ENCODE assay signal across 12 cellular contexts in genomic region chr19:2577722-2578335, GRCh38.
A peak's percentile ranks its signal among the peaks of the same experiment; 100 is the strongest.
DNase-seq lines count a peak whose midpoint lies in the region; ATAC-seq, FAIRE-seq and TF ChIP-seq lines count a peak whose summit lies in the region.
"Had no signal": no experiment of that assay in that cellular context is flagged by ENCODE, and none has a peak within 500 bp of the region (broad histone marks: within the 10 kb centered on the region; RNA-seq: fewer than 3 reads in every experiment).

No MANE protein-coding gene starts in this region.

- H3K9me1 ChIP-seq in keratinocyte (ENCODE audit: control insufficient read depth, extremely low read depth, insufficient read depth, low read length): no peaks in the 10 kb centered on the region

- no peak for ATAC-seq in activated T-helper 17 cell treated with anti-CD3 and anti-CD28 coated beads, Interleukin-2, amount 50 U/mL, for 72 hours (replicated peaks)
- no peak for ATAC-seq in sciatic nerve
- ATAC-seq: effector memory CD8-positive, alpha-beta T cell; GM12878 had no signal

- no peaks in the 10 kb centered on the region for H3K27me3 ChIP-seq in keratinocyte (ENCODE audit: control insufficient read depth, extremely low read depth, insufficient read depth, low read length)

- dilution Hi-C loops in keratinocyte (cut with MboI; ENCODE audit: extremely low pct_ligation_motif_present, low sequenced_read_pairs): no loop called here

- H3K9me3 ChIP-seq in keratinocyte (ENCODE audit: control insufficient read depth, low read depth, low read length): peaks cover 2% of the 10 kb centered on the region

- intact Hi-C loops in Calu3 (cut with micrococcal nuclease; ENCODE audit: unreplicated experiment) (loop anchor here (5.0 kb wide), 1 partner anchor 36 kb away; no protein-coding TSS in a partner anchor), sciatic nerve (cut with DNase I) (loop anchor here (2.0 kb wide), 1 partner anchor 103 kb away; no protein-coding TSS in a partner anchor)

- TF ChIP-seq POLR2A in erythroblast (IDR thresholded peaks at IDR 0.05; ENCODE audit: low read length): no peak

- H3K4me1 ChIP-seq in keratinocyte (ENCODE audit: control insufficient read depth, extremely low read depth, insufficient read depth, low read length): peaks cover 18% of the 10 kb centered on the region

- DNase-seq in Calu3 (no peak), keratinocyte (ENCODE audit: low read depth, low spot score) (no peak), sciatic nerve (ENCODE audit: low spot score) (peak; percentile 49), erythroblast (lab: John Stamatoyannopoulos, UW) (no peak), NCI-H82 (lab: John Stamatoyannopoulos, UW) (no peak), endothelial cell (ENCODE audit: low spot score) (no peak), KG1 (lab: John Stamatoyannopoulos, UW) (no peak)
- DNase-seq: activated T-cell treated with anti-CD3 and anti-CD28 coated beads, Interleukin-2, amount 50 U/mL, for 1 hour; effector memory CD8-positive, alpha-beta T cell had no signal

- no peaks in the 10 kb centered on the region for H3K36me3 ChIP-seq in keratinocyte (ENCODE audit: control insufficient read depth in 2 of 2, extremely low read depth in 1 of 2, insufficient read depth in 2 of 2, low read length in 2 of 2)

- FAIRE-seq in keratinocyte (lab: Jason Lieb, UNC): no peak
- FAIRE-seq: GM12878 had no signal

- H3K27ac ChIP-seq in keratinocyte (ENCODE audit: control insufficient read depth, insufficient read depth, low read length): no peak overlapping the region

- peak overlapping the region; percentile 81 for H3K4me2 ChIP-seq in keratinocyte (ENCODE audit: control insufficient read depth, extremely low read depth, insufficient read depth, low read depth, low read length)

- H3K4me3 ChIP-seq in keratinocyte (ENCODE audit: control insufficient read depth in 2 of 3, extremely low read depth in 1 of 3, insufficient read depth in 2 of 3, low read depth in 1 of 3, low read length in 3 of 3): no peak overlapping the region
- H3K4me3 ChIP-seq: GM12878 had no signal

- H3K79me2 ChIP-seq in keratinocyte (ENCODE audit: control insufficient read depth, insufficient read depth, low read length): no peaks in the 10 kb centered on the region

- peak overlapping the region; percentile 6 for H3K9ac ChIP-seq in keratinocyte (ENCODE audit: control insufficient read depth, extremely low read depth, insufficient read depth, low read length)

- CTCF ChIA-PET in Calu3 (lab: Charles Lee): interaction anchor here (0.6 to 3.6 kb wide), 4 partner anchors 24 to 101 kb away, joined by 3 to 61 read pairs (median 8); partner anchors contain the start of gene GADD45B

- peak overlapping the region; percentile 60 for H3K4me3 Mint-ChIP-seq in Calu3 (ENCODE audit: low read depth, unreplicated experiment)
- peak overlapping the region; percentile 9 for H3K4me3 Mint-ChIP-seq in activated T-helper 17 cell treated with anti-CD3 and anti-CD28 coated beads, Interleukin-2, amount 50 U/mL, for 72 hours
- H3K4me3 Mint-ChIP-seq in endothelial cell (ENCODE audit: unreplicated experiment): no peak overlapping the region
- H3K4me3 Mint-ChIP-seq: effector memory CD8-positive, alpha-beta T cell; stimulated activated naive CD8-positive, alpha-beta T cell treated with anti-CD3 and anti-CD28 coated beads, Interleukin-15, Interleukin-2, amounts not matched to agents 100 ng/mL and 50 ng/mL, for 24 hours had no signal

- peaks cover 22% of the 10 kb centered on the region for H3K4me1 Mint-ChIP-seq in Calu3 (ENCODE audit: low read depth, unreplicated experiment)
- no peaks in the 10 kb centered on the region for H3K4me1 Mint-ChIP-seq in activated T-helper 17 cell treated with anti-CD3 and anti-CD28 coated beads, Interleukin-2, amount 50 U/mL, for 72 hours
- peaks cover 2% of the 10 kb centered on the region for H3K4me1 Mint-ChIP-seq in endothelial cell (ENCODE audit: unreplicated experiment)

- H4K20me1 ChIP-seq in keratinocyte (ENCODE audit: control insufficient read depth, extremely low read depth, insufficient read depth, low read length): no peaks in the 10 kb centered on the region

- no peak overlapping the region for H2AFZ ChIP-seq in keratinocyte (ENCODE audit: control insufficient read depth, low read length)

- no TSS peak for BruUV-seq in Calu3 (replicated peaks; lab: Mats Ljungman, UMichigan)

- H3K27me3 Mint-ChIP-seq in Calu3 (ENCODE audit: unreplicated experiment): no peaks in the 10 kb centered on the region
- peaks cover 4% of the 10 kb centered on the region for H3K27me3 Mint-ChIP-seq in activated T-helper 17 cell treated with anti-CD3 and anti-CD28 coated beads, Interleukin-2, amount 50 U/mL, for 72 hours
- H3K27me3 Mint-ChIP-seq in endothelial cell (ENCODE audit: unreplicated experiment): no peaks in the 10 kb centered on the region

- H3K36me3 Mint-ChIP-seq in Calu3 (ENCODE audit: insufficient read depth, unreplicated experiment) (peaks cover 10% of the 10 kb centered on the region), endothelial cell (ENCODE audit: low read depth, unreplicated experiment) (no peaks in the 10 kb centered on the region)
- H3K36me3 Mint-ChIP-seq in activated T-helper 17 cell treated with anti-CD3 and anti-CD28 coated beads, Interleukin-2, amount 50 U/mL, for 72 hours (ENCODE audit: low read depth): no peaks in the 10 kb centered on the region

- TF ChIP-seq CTCF in Calu3 (IDR thresholded peaks at IDR 0.05; ENCODE audit: unreplicated experiment) (no peak), keratinocyte (optimal IDR thresholded peaks at IDR 0.05 in 1 of 3, IDR thresholded peaks at IDR 0.05 in 1 of 3, conservative IDR thresholded peaks at IDR 0.05 in 1 of 3; ENCODE audit: extremely low read depth in 1 of 3, insufficient read depth in 2 of 3, low read length in 3 of 3) (no peak), endothelial cell (IDR thresholded peaks at IDR 0.05; ENCODE audit: unreplicated experiment) (no peak)

- peak overlapping the region; percentile 23 for H3K27ac Mint-ChIP-seq in Calu3 (ENCODE audit: unreplicated experiment)
- no peak overlapping the region for H3K27ac Mint-ChIP-seq in activated T-helper 17 cell treated with anti-CD3 and anti-CD28 coated beads, Interleukin-2, amount 50 U/mL, for 72 hours
- H3K27ac Mint-ChIP-seq in endothelial cell (ENCODE audit: unreplicated experiment): no peak overlapping the region
- H3K27ac Mint-ChIP-seq: effector memory CD8-positive, alpha-beta T cell; stimulated activated naive CD8-positive, alpha-beta T cell treated with anti-CD3 and anti-CD28 coated beads, Interleukin-15, Interleukin-2, amounts not matched to agents 100 ng/mL and 50 ng/mL, for 24 hours had no signal

- H3K9me3 Mint-ChIP-seq in Calu3 (ENCODE audit: low read depth, unreplicated experiment) (no peaks in the 10 kb centered on the region), endothelial cell (ENCODE audit: unreplicated experiment) (no peaks in the 10 kb centered on the region)
- no peaks in the 10 kb centered on the region for H3K9me3 Mint-ChIP-seq in activated T-helper 17 cell treated with anti-CD3 and anti-CD28 coated beads, Interleukin-2, amount 50 U/mL, for 72 hours
- H3K9me3 Mint-ChIP-seq: effector memory CD8-positive, alpha-beta T cell had no signal
